2 cellular contexts compared by ENCODE assay signal in genomic region chr7:148806187-148806586, GRCh38.
A peak's percentile ranks its signal among the peaks of the same experiment; 100 is the strongest.
TF ChIP-seq lines count a peak whose summit lies in the region.

No MANE protein-coding gene starts in this region.

TF ChIP-seq in WTC11, 78 proteins besides CTCF, POLR2A, EP300 and RAD21 (continued from another document):
- TF ChIP-seq ZNF416 (CRISPR knock-in tag; IDR thresholded peaks at IDR 0.05) (no peak), IRF1 (CRISPR knock-in tag; IDR thresholded peaks at IDR 0.05) (no peak), ZNF317 (CRISPR knock-in tag; IDR thresholded peaks at IDR 0.05; ENCODE audit: borderline replicate concordance, low read depth) (no peak), CDX4 (CRISPR knock-in tag; IDR thresholded peaks at IDR 0.05; ENCODE audit: borderline replicate concordance) (no peak), NFYB (CRISPR knock-in tag; conservative IDR thresholded peaks at IDR 0.05; ENCODE audit: low read depth) (no peak), FOXK1 (CRISPR knock-in tag; IDR thresholded peaks at IDR 0.05) (no peak), CREM (CRISPR knock-in tag; IDR thresholded peaks at IDR 0.05) (no peak), ATF6 (CRISPR knock-in tag; IDR thresholded peaks at IDR 0.05) (no peak)
- TF ChIP-seq, protein P1, sequence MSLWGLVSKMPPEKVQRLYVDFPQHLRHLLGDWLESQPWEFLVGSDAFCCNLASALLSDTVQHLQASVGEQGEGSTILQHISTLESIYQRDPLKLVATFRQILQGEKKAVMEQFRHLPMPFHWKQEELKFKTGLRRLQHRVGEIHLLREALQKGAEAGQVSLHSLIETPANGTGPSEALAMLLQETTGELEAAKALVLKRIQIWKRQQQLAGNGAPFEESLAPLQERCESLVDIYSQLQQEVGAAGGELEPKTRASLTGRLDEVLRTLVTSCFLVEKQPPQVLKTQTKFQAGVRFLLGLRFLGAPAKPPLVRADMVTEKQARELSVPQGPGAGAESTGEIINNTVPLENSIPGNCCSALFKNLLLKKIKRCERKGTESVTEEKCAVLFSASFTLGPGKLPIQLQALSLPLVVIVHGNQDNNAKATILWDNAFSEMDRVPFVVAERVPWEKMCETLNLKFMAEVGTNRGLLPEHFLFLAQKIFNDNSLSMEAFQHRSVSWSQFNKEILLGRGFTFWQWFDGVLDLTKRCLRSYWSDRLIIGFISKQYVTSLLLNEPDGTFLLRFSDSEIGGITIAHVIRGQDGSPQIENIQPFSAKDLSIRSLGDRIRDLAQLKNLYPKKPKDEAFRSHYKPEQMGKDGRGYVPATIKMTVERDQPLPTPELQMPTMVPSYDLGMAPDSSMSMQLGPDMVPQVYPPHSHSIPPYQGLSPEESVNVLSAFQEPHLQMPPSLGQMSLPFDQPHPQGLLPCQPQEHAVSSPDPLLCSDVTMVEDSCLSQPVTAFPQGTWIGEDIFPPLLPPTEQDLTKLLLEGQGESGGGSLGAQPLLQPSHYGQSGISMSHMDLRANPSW (CRISPR knock-in tag; conservative IDR thresholded peaks at IDR 0.05; ENCODE audit: low read depth) = no peak

TF ChIP-seq in K562, 482 proteins besides CTCF, POLR2A, EP300 and RAD21 (continued from another document):
- TF ChIP-seq, protein P2, sequence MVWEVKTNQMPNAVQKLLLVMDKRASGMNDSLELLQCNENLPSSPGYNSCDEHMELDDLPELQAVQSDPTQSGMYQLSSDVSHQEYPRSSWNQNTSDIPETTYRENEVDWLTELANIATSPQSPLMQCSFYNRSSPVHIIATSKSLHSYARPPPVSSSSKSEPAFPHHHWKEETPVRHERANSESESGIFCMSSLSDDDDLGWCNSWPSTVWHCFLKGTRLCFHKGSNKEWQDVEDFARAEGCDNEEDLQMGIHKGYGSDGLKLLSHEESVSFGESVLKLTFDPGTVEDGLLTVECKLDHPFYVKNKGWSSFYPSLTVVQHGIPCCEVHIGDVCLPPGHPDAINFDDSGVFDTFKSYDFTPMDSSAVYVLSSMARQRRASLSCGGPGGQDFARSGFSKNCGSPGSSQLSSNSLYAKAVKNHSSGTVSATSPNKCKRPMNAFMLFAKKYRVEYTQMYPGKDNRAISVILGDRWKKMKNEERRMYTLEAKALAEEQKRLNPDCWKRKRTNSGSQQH (CRISPR knock-in tag; IDR thresholded peaks at IDR 0.05) = no peak
- TF ChIP-seq TAF15 (IDR thresholded peaks at IDR 0.05; ENCODE audit: low read depth, low read length) (no peak), SUPT5H (IDR thresholded peaks at IDR 0.05) (peak; percentile 2; the same call in 1 of the 2 replicates), POLR2B (IDR thresholded peaks at IDR 0.05; ENCODE audit: low read depth, partially characterized antibody) (peak; percentile 9), KLF13 (tag; IDR thresholded peaks at IDR 0.05; ENCODE audit: borderline replicate concordance, low read depth) (no peak), POLR3A (IDR thresholded peaks at IDR 0.05; ENCODE audit: borderline replicate concordance, extremely low read depth, insufficient read depth, insufficient read length) (no peak), TAL1 (IDR thresholded peaks at IDR 0.05) (no peak), ZNF696 (CRISPR knock-in tag; conservative IDR thresholded peaks at IDR 0.05) (no peak), ZNF224 (CRISPR knock-in tag; IDR thresholded peaks at IDR 0.05) (0 out of 2 replicates have a peak, but pooled peaks have one; percentile 46), ZNF282 (CRISPR knock-in tag; IDR thresholded peaks at IDR 0.05) (no peak), RBM14 (IDR thresholded peaks at IDR 0.05; ENCODE audit: borderline replicate concordance, insufficient read depth, low read depth, low read length) (no peak), POLR2G (IDR thresholded peaks at IDR 0.05; ENCODE audit: low read depth, low read length) (peak; percentile 55; the same call in 1 of the 2 replicates), ZNF217 (CRISPR knock-in tag; IDR thresholded peaks at IDR 0.05) (no peak), ZNF764 (CRISPR knock-in tag; IDR thresholded peaks at IDR 0.05; ENCODE audit: low read depth) (no peak)
- TF ChIP-seq, protein P3, sequence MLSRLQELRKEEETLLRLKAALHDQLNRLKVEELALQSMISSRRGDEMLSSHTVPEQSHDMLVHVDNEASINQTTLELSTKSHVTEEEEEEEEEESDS (CRISPR knock-in tag; IDR thresholded peaks at IDR 0.05) = no peak
